10 cellular contexts compared by ENCODE assay signal in genomic region chr17:75667825-75668224, GRCh38. TPM values are rescaled to one million over a fixed set of nuclear protein-coding genes. Genes with fewer than 3 reads are reported as not detected.
DNase-seq lines count a peak whose midpoint lies in the region; ATAC-seq, FAIRE-seq and TF ChIP-seq lines count a peak whose summit lies in the region.
"Had no signal": no experiment of that assay in that cellular context is flagged by ENCODE, and none has a peak within 500 bp of the region (broad histone marks: within the 10 kb centered on the region; RNA-seq: fewer than 3 reads in every experiment).

No MANE protein-coding gene starts in this region.

- TF ChIP-seq EP300 in K562 (IDR thresholded peaks at IDR 0.05; ENCODE audit: low read length): no peak

- no peak overlapping the region for H3K4me3 Mint-ChIP-seq in chondrocyte (ENCODE audit: unreplicated experiment)
- H3K4me3 Mint-ChIP-seq: activated CD4-positive, alpha-beta T cell treated with anti-CD3 and anti-CD28 coated beads, Interleukin-2, amount 10 ng/mL, durations not matched to agents 7 days and 5 days; effector memory CD8-positive, alpha-beta T cell had no signal

- POLR2A ChIA-PET in K562 (lab: Yijun Ruan, JAX): interaction anchor here (1.5 to 2.6 kb wide), 4 partner anchors 10 to 106 kb away, joined by 3 to 12 read pairs (median 8); partner anchors contain the start of gene SMIM5

- in situ Hi-C loops in K562 (cut with MboI): no loop called here

- H3K4me3 ChIP-seq in HUES48 (ENCODE audit: low read depth, low read length) (peak overlapping the region; percentile 90), K562 (peak overlapping the region; percentile 85), lower leg skin (ENCODE audit: low read depth, poor library complexity, severe bottlenecking) (peak overlapping the region; percentile 79), thyroid gland (replicated peaks in 1 of 3) (peak overlapping the region; percentile 69 to 88 (median 79))

- H4K20me1 ChIP-seq in K562 (replicated peaks; ENCODE audit: control insufficient read depth, insufficient read depth, low read length): no peaks in the 10 kb centered on the region; the same call in 1 of the 2 replicates

- no peaks in the 10 kb centered on the region for H3K9me3 ChIP-seq in HUES48 (ENCODE audit: control insufficient read depth, insufficient read depth, low read length)
- no peaks in the 10 kb centered on the region for H3K9me3 ChIP-seq in K562 (replicated peaks; ENCODE audit: control insufficient read depth, insufficient read depth, low read depth, low read length)
- no peaks in the 10 kb centered on the region for H3K9me3 ChIP-seq in thyroid gland

- H3K4me1 Mint-ChIP-seq in chondrocyte (ENCODE audit: low read depth): peaks cover 24% of the 10 kb centered on the region

- no peaks in the 10 kb centered on the region for H3K27me3 Mint-ChIP-seq in chondrocyte (ENCODE audit: low read depth)
- H3K27me3 Mint-ChIP-seq: activated CD4-positive, alpha-beta T cell treated with anti-CD3 and anti-CD28 coated beads, Interleukin-2, amount 10 ng/mL, durations not matched to agents 7 days and 5 days; effector memory CD8-positive, alpha-beta T cell had no signal

- no peak overlapping the region for H3K27ac Mint-ChIP-seq in chondrocyte (ENCODE audit: unreplicated experiment)
- H3K27ac Mint-ChIP-seq: activated CD4-positive, alpha-beta T cell treated with anti-CD3 and anti-CD28 coated beads, Interleukin-2, amount 10 ng/mL, durations not matched to agents 7 days and 5 days had no signal

- H3K27me3 ChIP-seq in HUES48 (ENCODE audit: control insufficient read depth, insufficient read depth, low read length) (no peaks in the 10 kb centered on the region), K562 (ENCODE audit: control insufficient read depth in 2 of 2, insufficient read depth in 2 of 2, low read length in 2 of 2) (no peaks in the 10 kb centered on the region), thyroid gland (no peaks in the 10 kb centered on the region)

- H3K4me1 ChIP-seq in HUES48 (ENCODE audit: control insufficient read depth, insufficient read depth, low read length): 0 out of 2 replicates have a peak, but pooled peaks cover 8% of the 10 kb centered on the region
- H3K4me1 ChIP-seq in K562 (replicated peaks in 1 of 2; ENCODE audit: control insufficient read depth in 2 of 2, insufficient read depth in 2 of 2, low read length in 2 of 2): peaks cover 3 to 13% of the 10 kb centered on the region in 2 experiments; a peak in 4 of 5 replicates
- H3K4me1 ChIP-seq in thyroid gland: peaks cover 16 to 17% of the 10 kb centered on the region in 2 donors

- CTCF ChIA-PET in K562 (lab: Yijun Ruan, JAX; ENCODE audit: low intra/inter-chr PET ratio): no interaction called here

- H3K9me3 Mint-ChIP-seq in chondrocyte (ENCODE audit: low read depth): no peaks in the 10 kb centered on the region
- H3K9me3 Mint-ChIP-seq: activated CD4-positive, alpha-beta T cell treated with anti-CD3 and anti-CD28 coated beads, Interleukin-2, amount 10 ng/mL, durations not matched to agents 7 days and 5 days; effector memory CD8-positive, alpha-beta T cell had no signal

- H3K36me3 ChIP-seq in HUES48 (ENCODE audit: control insufficient read depth, insufficient read depth, low read length): peaks cover 56% of the 10 kb centered on the region
- peaks cover 57% of the 10 kb centered on the region for H3K36me3 ChIP-seq in K562 (ENCODE audit: control insufficient read depth, insufficient read depth, low read length)
- H3K36me3 ChIP-seq in thyroid gland: peaks cover 23 to 31% of the 10 kb centered on the region in 2 donors

- H3K9ac ChIP-seq in HUES48 (ENCODE audit: low read depth, low read length) (peak overlapping the region; percentile 88), K562 (ENCODE audit: insufficient read depth in 1 of 2, low read depth in 2 of 2, low read length in 2 of 2) (peak overlapping the region; percentile 85 to 99; a peak in 3 of 4 replicates)

- no TSS peak for BruUV-seq in K562 (replicated peaks; lab: Mats Ljungman, UMichigan)

- ATAC-seq in K562: no peak
- ATAC-seq in GM19455 (IDR thresholded peaks at IDR 0.05; ENCODE audit: unreplicated experiment): no peak
- no peak for ATAC-seq in GM18909 (IDR thresholded peaks at IDR 0.05; ENCODE audit: poor library complexity, unreplicated experiment)

- intact Hi-C loops in K562 (cut with micrococcal nuclease) (no loop called here), lower leg skin (cut with DNase I; ENCODE audit: low total_unique reads) (no loop called here), thyroid gland (cut with DNase I) (loop anchor here (10.0 kb wide), 1 partner anchor 177 kb away; the partner anchor contains the start of gene UNC13D)

- TF ChIP-seq CTCF in K562 (IDR thresholded peaks at IDR 0.05 in 2 of 3, conservative IDR thresholded peaks at IDR 0.05 in 1 of 3; ENCODE audit: insufficient read depth in 2 of 3, low read depth in 1 of 3, low read length in 3 of 3): no peak
- TF ChIP-seq CTCF in lower leg skin (IDR thresholded peaks at IDR 0.05): no peak
- no peak for TF ChIP-seq CTCF in thyroid gland (IDR thresholded peaks at IDR 0.05)
- TF ChIP-seq CTCF in chondrocyte (IDR thresholded peaks at IDR 0.05): no peak

- DNase-seq in K562 (ENCODE audit: extremely low read depth in 1 of 4, low spot score in 3 of 4): no peak
- DNase-seq in lower leg skin (ENCODE audit: low spot score in 2 of 2): no peak
- DNase-seq in thyroid gland: no peak
- no peak for DNase-seq in chondrocyte (ENCODE audit: low spot score)
- DNase-seq in NCI-H524 (lab: John Stamatoyannopoulos, UW): no peak

- TF ChIP-seq RAD21 in K562 (CRISPR knock-in tag; conservative IDR thresholded peaks at IDR 0.05 in 1 of 2, IDR thresholded peaks at IDR 0.05 in 1 of 2): no peak

- no peaks in the 10 kb centered on the region for H3K9me1 ChIP-seq in K562 (ENCODE audit: control insufficient read depth, insufficient read depth, low read length)

- 1% methylated on average over 4 of the region's 4 CpGs for WGBS in K562 (ENCODE audit: insufficient coverage, low coverage, missing lambda C conversion rate)
- 5 to 9% methylated on average over 4 of the region's 4 CpGs for WGBS in lower leg skin, 2 donors
- WGBS in thyroid gland, 2 donors: 4 to 9% methylated on average over 4 of the region's 4 CpGs

- H3K27ac ChIP-seq in HUES48 (ENCODE audit: low read depth, low read length): peak overlapping the region; percentile 75
- H3K27ac ChIP-seq in K562 (ENCODE audit: extremely low read depth, low read depth, low read length): peak overlapping the region; percentile 81
- H3K27ac ChIP-seq in thyroid gland: peak overlapping the region in 2 of 3 donors; percentile 65 to 80

- FAIRE-seq in K562 (lab: Jason Lieb, UNC): peak; percentile 61

- peak overlapping the region; percentile 69 for H2AFZ ChIP-seq in K562 (ENCODE audit: low read depth, low read length)

- H3K36me3 Mint-ChIP-seq in chondrocyte (ENCODE audit: low read depth): peaks cover 13% of the 10 kb centered on the region

- peak overlapping the region; percentile 95 for H3K4me2 ChIP-seq in K562 (ENCODE audit: insufficient read depth, low read length)

- no peak for TF ChIP-seq POLR2A in K562 (conservative IDR thresholded peaks at IDR 0.05)
- TF ChIP-seq POLR2A in lower leg skin (IDR thresholded peaks at IDR 0.05): no peak
- no peak for TF ChIP-seq POLR2A in thyroid gland (IDR thresholded peaks at IDR 0.05)

- peaks cover 65% of the 10 kb centered on the region for H3K79me2 ChIP-seq in K562 (ENCODE audit: control insufficient read depth, insufficient read depth, low read length)

RNA-seq across cellular contexts. Expression of gene SAP30BP, which starts 0.7 kb away (rescaled TPM):
- total RNA-seq in K562 (2011; cell fraction: chromatin; rRNA removed; ENCODE audit: low replicate concordance): 143 and 213 TPM in 2 replicates
- 100 and 111 TPM in 2 replicates for total RNA-seq in K562 (2011; cell fraction: nucleolus; rRNA removed)
- 123 and 149 TPM in 2 replicates for total RNA-seq in K562 (2011; cell fraction: nucleoplasm; rRNA removed)
- total RNA-seq in K562 (2014; rRNA removed) (57.9 and 59.7 TPM in 2 replicates), K562 (2014; rRNA removed; fragmentation: Illumina TruSeq; extraction: Trizol) (45.3 and 51.8 TPM in 2 replicates), K562 (2015; rRNA removed; fragmentation: Illumina TruSeq; extraction: Trizol) (62.4 and 64.7 TPM in 2 replicates), K562 (2021) (60.6 and 71.7 TPM in 2 replicates), lower leg skin (10 to 100 TPM; 54.0 to 85.1 (median 74.1) TPM), thyroid gland (10 to 100 TPM; 52.5 to 83.6 (median 72.7) TPM), chondrocyte (59.9 to 91.8 TPM (median 67.5 TPM) in 3 replicates)
- polyA plus RNA-seq in K562 (2011; rRNA removed) (69.3 and 70.7 TPM in 2 replicates), K562 (2014; fragmentation: Illumina TruSeq; extraction: Trizol) (90.8 and 91.7 TPM in 2 replicates), K562 (2014; fragmentation: Nextera tagmentation; extraction: Ambion mirVana) (100 to 1,000 TPM; 103 to 154 TPM), K562 (2014; rRNA removed) (67.8 and 86.4 TPM in 2 replicates)
- 58.9 and 85.2 TPM in 2 replicates for polyA plus RNA-seq in K562 (2011; cell fraction: cytosol; rRNA removed)
- polyA plus RNA-seq in K562 (2011; cell fraction: nucleus; rRNA removed): 164 and 209 TPM in 2 replicates
- polyA plus RNA-seq in K562 (2012): 49.6 and 51.6 TPM in 2 replicates
- 49.7 and 52.3 TPM in 2 replicates for polyA minus RNA-seq in K562 (2011; rRNA and poly(A)+ RNA removed)
- 25.6 and 27.8 TPM in 2 replicates for polyA minus RNA-seq in K562 (2011; cell fraction: cytosol; rRNA and poly(A)+ RNA removed)
- 44.7 and 59.0 TPM in 2 replicates for polyA minus RNA-seq in K562 (2011; cell fraction: nucleus; rRNA and poly(A)+ RNA removed)

RNA-seq across cellular contexts. Expression of gene RECQL5, which starts 0.9 kb away (rescaled TPM):
- 97.0 and 197 TPM in 2 replicates for total RNA-seq in K562 (2011; cell fraction: chromatin; rRNA removed; ENCODE audit: low replicate concordance)
- total RNA-seq in K562 (2011; cell fraction: nucleolus; rRNA removed): 104 and 108 TPM in 2 replicates
- 77.7 and 81.3 TPM in 2 replicates for total RNA-seq in K562 (2011; cell fraction: nucleoplasm; rRNA removed)
- total RNA-seq in K562 (2014; rRNA removed) (25.2 and 26.8 TPM in 2 replicates), K562 (2014; rRNA removed; fragmentation: Illumina TruSeq; extraction: Trizol) (12.3 and 14.5 TPM in 2 replicates), K562 (2015; rRNA removed; fragmentation: Illumina TruSeq; extraction: Trizol) (15.2 and 15.9 TPM in 2 replicates), K562 (2021) (34.8 and 35.7 TPM in 2 replicates), lower leg skin (10 to 100 TPM; 50.8 to 76.3 (median 60.5) TPM), thyroid gland (10 to 100 TPM; 41.9 to 91.8 (median 70.1) TPM), chondrocyte (20.4 to 30.4 TPM (median 21.1 TPM) in 3 replicates)
- polyA plus RNA-seq in K562 (2011; rRNA removed) (16.4 and 20.4 TPM in 2 replicates), K562 (2014; fragmentation: Illumina TruSeq; extraction: Trizol) (23.1 and 27.9 TPM in 2 replicates), K562 (2014; fragmentation: Nextera tagmentation; extraction: Ambion mirVana) (1 to 10 TPM; 4.1 to 5.8 TPM), K562 (2014; rRNA removed) (23.1 and 27.1 TPM in 2 replicates)
- polyA plus RNA-seq in K562 (2011; cell fraction: cytosol; rRNA removed): 10.3 and 14.7 TPM in 2 replicates
- 132 and 169 TPM in 2 replicates for polyA plus RNA-seq in K562 (2011; cell fraction: nucleus; rRNA removed)
- polyA plus RNA-seq in K562 (2012): 19.7 and 37.0 TPM in 2 replicates
- polyA minus RNA-seq in K562 (2011; rRNA and poly(A)+ RNA removed): 20.8 and 22.5 TPM in 2 replicates
- 11.2 and 20.5 TPM in 2 replicates for polyA minus RNA-seq in K562 (2011; cell fraction: cytosol; rRNA and poly(A)+ RNA removed)
- 31.6 and 42.1 TPM in 2 replicates for polyA minus RNA-seq in K562 (2011; cell fraction: nucleus; rRNA and poly(A)+ RNA removed)

RNA-seq across cellular contexts. Expression of gene SMIM5, which starts 34.6 kb away (rescaled TPM):
- 0.16 TPM in 1 of 2 replicates, not detected in the other for total RNA-seq in K562 (2011; cell fraction: chromatin; rRNA removed; ENCODE audit: low replicate concordance)
- 0.13 TPM in 1 of 2 replicates, not detected in the other for total RNA-seq in K562 (2011; cell fraction: nucleolus; rRNA removed)
- not detected in 2 replicates for total RNA-seq in K562 (2011; cell fraction: nucleoplasm; rRNA removed)
- total RNA-seq in K562 (2014; rRNA removed): not detected in 2 replicates
- not detected in 2 replicates for total RNA-seq in K562 (2014; rRNA removed; fragmentation: Illumina TruSeq; extraction: Trizol)
- not detected in 2 replicates for total RNA-seq in K562 (2015; rRNA removed; fragmentation: Illumina TruSeq; extraction: Trizol)
- not detected in 2 replicates for total RNA-seq in K562 (2021)
- polyA plus RNA-seq in K562 (2011; rRNA removed): not detected in 2 replicates
- polyA plus RNA-seq in K562 (2011; cell fraction: cytosol; rRNA removed): 0.04 TPM in 1 of 2 replicates, not detected in the other
- polyA plus RNA-seq in K562 (2011; cell fraction: nucleus; rRNA removed): not detected in 2 replicates
- 0.14 and 0.17 TPM in 2 replicates for polyA plus RNA-seq in K562 (2012)
- polyA plus RNA-seq in K562 (2014; fragmentation: Illumina TruSeq; extraction: Trizol): not detected in 2 replicates
- not detected for polyA plus RNA-seq in K562 (2014; fragmentation: Nextera tagmentation; extraction: Ambion mirVana)
- polyA plus RNA-seq in K562 (2014; rRNA removed): 0.08 TPM in 1 of 2 replicates, not detected in the other
- not detected in 2 replicates for polyA minus RNA-seq in K562 (2011; rRNA and poly(A)+ RNA removed)
- polyA minus RNA-seq in K562 (2011; cell fraction: cytosol; rRNA and poly(A)+ RNA removed): not detected in 2 replicates
- polyA minus RNA-seq in K562 (2011; cell fraction: nucleus; rRNA and poly(A)+ RNA removed): not detected in 2 replicates
- total RNA-seq in lower leg skin: 10 to 100 TPM in 1 of 4 donors, 1 to 10 TPM in 3; 7.1 to 11.9 (median 9.5) TPM
- 10 to 100 TPM in 2 of 4 donors, 1 to 10 TPM in 2; 2.3 to 13.6 (median 7.9) TPM for total RNA-seq in thyroid gland
- total RNA-seq in chondrocyte: 0.23 to 0.29 TPM in 2 of 3 replicates, not detected in the other

RNA-seq across cellular contexts. Expression of gene ITGB4, which starts 53.4 kb away (rescaled TPM):
- 0.84 and 1.1 TPM in 2 replicates for total RNA-seq in K562 (2011; cell fraction: chromatin; rRNA removed; ENCODE audit: low replicate concordance)
- 1.7 and 2.4 TPM in 2 replicates for total RNA-seq in K562 (2011; cell fraction: nucleolus; rRNA removed)
- total RNA-seq in K562 (2011; cell fraction: nucleoplasm; rRNA removed): 1.4 and 1.9 TPM in 2 replicates
- total RNA-seq in K562 (2014; rRNA removed) (0.05 and 0.82 TPM in 2 replicates), K562 (2014; rRNA removed; fragmentation: Illumina TruSeq; extraction: Trizol) (not detected in 2 replicates), K562 (2015; rRNA removed; fragmentation: Illumina TruSeq; extraction: Trizol) (0.25 and 0.26 TPM in 2 replicates), K562 (2021) (0.89 and 2.8 TPM in 2 replicates), lower leg skin (100 to 1,000 TPM; 371 to 689 (median 435) TPM), thyroid gland (10 to 100 TPM; 19.7 to 27.3 (median 23.1) TPM), chondrocyte (5.2 to 52.3 TPM (median 5.6 TPM) in 3 replicates)
- polyA plus RNA-seq in K562 (2011; rRNA removed) (0.95 and 1.3 TPM in 2 replicates), K562 (2014; fragmentation: Illumina TruSeq; extraction: Trizol) (0.58 and 0.86 TPM in 2 replicates), K562 (2014; fragmentation: Nextera tagmentation; extraction: Ambion mirVana) (not detected), K562 (2014; rRNA removed) (0.93 and 1.2 TPM in 2 replicates)
- polyA plus RNA-seq in K562 (2011; cell fraction: cytosol; rRNA removed): 1.1 and 2.0 TPM in 2 replicates
- polyA plus RNA-seq in K562 (2011; cell fraction: nucleus; rRNA removed): 2.3 and 2.6 TPM in 2 replicates
- polyA plus RNA-seq in K562 (2012): 1.9 and 4.1 TPM in 2 replicates
- polyA minus RNA-seq in K562 (2011; rRNA and poly(A)+ RNA removed): 0.24 and 0.32 TPM in 2 replicates
- 3.4 and 4.2 TPM in 2 replicates for polyA minus RNA-seq in K562 (2011; cell fraction: cytosol; rRNA and poly(A)+ RNA removed)
- polyA minus RNA-seq in K562 (2011; cell fraction: nucleus; rRNA and poly(A)+ RNA removed): 0.89 and 1.2 TPM in 2 replicates
